ENCODE assay signal across 8 cellular contexts in genomic region chr2:66437055-66437454, GRCh38. TPM values are rescaled to one million over a fixed set of nuclear protein-coding genes. Genes with fewer than 3 reads are reported as not detected.
A peak's percentile ranks its signal among the peaks of the same experiment; 100 is the strongest.
DNase-seq lines count a peak whose midpoint lies in the region; ATAC-seq and TF ChIP-seq lines count a peak whose summit lies in the region.

No MANE protein-coding gene starts in this region.

- no peak overlapping the region for H3K27ac ChIP-seq in HUES64 (ENCODE audit: low read depth, low read length)
- no peak overlapping the region for H3K27ac ChIP-seq in brain microvascular endothelial cell
- H3K27ac ChIP-seq in left lung = peak overlapping the region; percentile 84 to 95
- peak overlapping the region; percentile 97 for H3K27ac ChIP-seq in stomach smooth muscle (ENCODE audit: low read length)
- no peak overlapping the region for H3K27ac ChIP-seq in CD8-positive, alpha-beta memory T cell (ENCODE audit: low read depth, low read length)

- no peaks in the 10 kb centered on the region for H3K36me3 ChIP-seq in HUES64 (ENCODE audit: insufficient read depth, low read length)
- no peaks in the 10 kb centered on the region for H3K36me3 ChIP-seq in brain microvascular endothelial cell (replicated peaks)
- no peaks in the 10 kb centered on the region for H3K36me3 ChIP-seq in left lung
- peaks cover 21 to 22% of the 10 kb centered on the region in 2 donors for H3K36me3 ChIP-seq in stomach smooth muscle (ENCODE audit: control insufficient read depth in 2 of 2, insufficient read depth in 2 of 2, low read length in 2 of 2)
- no peaks in the 10 kb centered on the region for H3K36me3 ChIP-seq in CD8-positive, alpha-beta memory T cell (ENCODE audit: insufficient read depth, low read length)

- CTCF ChIA-PET in CD8-positive, alpha-beta memory T cell (lab: Charles Lee) = interaction anchor here (1.1 kb wide), 1 partner anchor 10 kb away, joined by 3 read pairs; no protein-coding TSS in a partner anchor

- in situ Hi-C loops in brain microvascular endothelial cell (cut with HindIII; ENCODE audit: low pct_ligation_motif_present, low sequenced_read_pairs) = loop anchor here (25.0 kb wide), 1 partner anchor 1400 kb away; no protein-coding TSS in a partner anchor

- 4% methylated on average over 7 of the region's 8 CpGs for WGBS in HUES64

- ATAC-seq in left lung (no peak), HG02981 (IDR thresholded peaks at IDR 0.05; ENCODE audit: unreplicated experiment) (no peak)

- H3K27me3 ChIP-seq in HUES64 (ENCODE audit: insufficient read depth, low read length) = peaks cover 99% of the 10 kb centered on the region
- H3K27me3 ChIP-seq in brain microvascular endothelial cell (replicated peaks) = peaks cover 86% of the 10 kb centered on the region
- H3K27me3 ChIP-seq in left lung = peaks cover 25 to 100% of the 10 kb centered on the region in 2 donors
- H3K27me3 ChIP-seq in stomach smooth muscle (ENCODE audit: control insufficient read depth in 1 of 2, insufficient read depth in 2 of 2, low read length in 2 of 2) = no peaks in the 10 kb centered on the region
- peaks cover 6% of the 10 kb centered on the region for H3K27me3 ChIP-seq in CD8-positive, alpha-beta memory T cell (ENCODE audit: insufficient read depth, low read length, poor library complexity, severe bottlenecking)

- H3K36me3 Mint-ChIP-seq in CD8-positive, alpha-beta memory T cell = no peaks in the 10 kb centered on the region

- H3K4me1 Mint-ChIP-seq in CD8-positive, alpha-beta memory T cell = peaks cover 22 to 40% (median 37%) of the 10 kb centered on the region in 3 donors

- H3K9ac ChIP-seq in HUES64 (ENCODE audit: low read depth, low read length) = no peak overlapping the region
- peak overlapping the region; percentile 93 to 95 for H3K9ac ChIP-seq in stomach smooth muscle (ENCODE audit: low read length in 2 of 2)

- H3K27ac Mint-ChIP-seq in CD8-positive, alpha-beta memory T cell = no peak overlapping the region

- POLR2A ChIA-PET in CD8-positive, alpha-beta memory T cell (lab: Charles Lee) = no interaction called here

- peaks cover 0 to 26% (median 11%) of the 10 kb centered on the region in 5 donors for H3K9me3 Mint-ChIP-seq in CD8-positive, alpha-beta memory T cell

- peaks cover 57 to 77% of the 10 kb centered on the region in 2 donors for H3K27me3 Mint-ChIP-seq in CD8-positive, alpha-beta memory T cell

- peaks cover 61% of the 10 kb centered on the region for H3K4me1 ChIP-seq in HUES64 (ENCODE audit: insufficient read depth, low read length)
- H3K4me1 ChIP-seq in left lung = peaks cover 0 to 26% of the 10 kb centered on the region in 2 donors
- peaks cover 15% of the 10 kb centered on the region for H3K4me1 ChIP-seq in stomach smooth muscle (ENCODE audit: control insufficient read depth, insufficient read depth, low read length)
- H3K4me1 ChIP-seq in CD8-positive, alpha-beta memory T cell (ENCODE audit: insufficient read depth, low read length) = peaks cover 4% of the 10 kb centered on the region

- H3K4me3 ChIP-seq in HUES64 (ENCODE audit: low read length) (peak overlapping the region; percentile 64; the same call in 1 of the 2 replicates), brain microvascular endothelial cell (ENCODE audit: low read depth, low read length) (peak overlapping the region; percentile 76), left lung (peak overlapping the region; percentile 52 to 56), stomach smooth muscle (ENCODE audit: low read length in 2 of 2) (peak overlapping the region; percentile 61 to 95)
- no peak overlapping the region for H3K4me3 ChIP-seq in CD8-positive, alpha-beta memory T cell (ENCODE audit: low read length)

- H3K9me3 ChIP-seq in HUES64 (ENCODE audit: insufficient read depth, low read depth, low read length) = no peaks in the 10 kb centered on the region
- H3K9me3 ChIP-seq in left lung = no peaks in the 10 kb centered on the region
- no peaks in the 10 kb centered on the region for H3K9me3 ChIP-seq in stomach smooth muscle (ENCODE audit: control insufficient read depth in 2 of 2, low read length in 2 of 2)
- no peaks in the 10 kb centered on the region for H3K9me3 ChIP-seq in CD8-positive, alpha-beta memory T cell (ENCODE audit: low read length)

- TF ChIP-seq CTCF in brain microvascular endothelial cell (IDR thresholded peaks at IDR 0.05; ENCODE audit: low read depth, low read length, missing control alignments) (no peak), left lung (IDR thresholded peaks at IDR 0.05) (no peak)

- intact Hi-C loops in left lung (cut with DNase I) = loop anchor here (5.0 to 10.0 kb wide), 2 partner anchors 138 to 140 kb away; no protein-coding TSS in a partner anchor

- H3K4me3 Mint-ChIP-seq in CD8-positive, alpha-beta memory T cell = peak overlapping the region in 1 of 7 donors; percentile 24

- DNase-seq in brain microvascular endothelial cell = no peak
- no peak for DNase-seq in left lung
- DNase-seq in NCI-H146 treated with DMSO at 0.1 percent for 48 hours (lab: John Stamatoyannopoulos, UW; ENCODE audit: unreplicated experiment) = no peak
- no peak for DNase-seq in CD8-positive, alpha-beta memory T cell
- no peak for DNase-seq in mesenteric fat pad (ENCODE audit: low spot score)

RNA-seq across cellular contexts. Expression of gene MEIS1, which starts 2.1 kb away (rescaled TPM):
- polyA plus RNA-seq in HUES64 (2013, experiment 1 of 2) = 10.8 TPM
- 26.2 TPM for polyA plus RNA-seq in HUES64 (2013, experiment 2 of 2)
- 10 to 100 TPM; 54.3 to 57.6 TPM for total RNA-seq in left lung
- not detected for total RNA-seq in CD8-positive, alpha-beta memory T cell
- not detected for polyA plus RNA-seq in CD8-positive, alpha-beta memory T cell
- 31.7 TPM for total RNA-seq in mesenteric fat pad

Comparison
In these comparisons a context has a peak if more than half of its experiments do, and no peak if none do; other contexts are left out.
1. H3K27ac ChIP-seq: peak in left lung (2 of 2) and stomach smooth muscle (single experiment); none in HUES64 (single experiment), brain microvascular endothelial cell (single experiment) and CD8-positive, alpha-beta memory T cell (single experiment).
2. RNA of gene MEIS1, which starts 2.1 kb away (total RNA-seq): 54.3 to 57.6 TPM in left lung and 31.7 TPM in mesenteric fat pad (single experiment); not detected in CD8-positive, alpha-beta memory T cell; every median in the first group is over 10 times any median in the second.